In the genomic region with DNA sequence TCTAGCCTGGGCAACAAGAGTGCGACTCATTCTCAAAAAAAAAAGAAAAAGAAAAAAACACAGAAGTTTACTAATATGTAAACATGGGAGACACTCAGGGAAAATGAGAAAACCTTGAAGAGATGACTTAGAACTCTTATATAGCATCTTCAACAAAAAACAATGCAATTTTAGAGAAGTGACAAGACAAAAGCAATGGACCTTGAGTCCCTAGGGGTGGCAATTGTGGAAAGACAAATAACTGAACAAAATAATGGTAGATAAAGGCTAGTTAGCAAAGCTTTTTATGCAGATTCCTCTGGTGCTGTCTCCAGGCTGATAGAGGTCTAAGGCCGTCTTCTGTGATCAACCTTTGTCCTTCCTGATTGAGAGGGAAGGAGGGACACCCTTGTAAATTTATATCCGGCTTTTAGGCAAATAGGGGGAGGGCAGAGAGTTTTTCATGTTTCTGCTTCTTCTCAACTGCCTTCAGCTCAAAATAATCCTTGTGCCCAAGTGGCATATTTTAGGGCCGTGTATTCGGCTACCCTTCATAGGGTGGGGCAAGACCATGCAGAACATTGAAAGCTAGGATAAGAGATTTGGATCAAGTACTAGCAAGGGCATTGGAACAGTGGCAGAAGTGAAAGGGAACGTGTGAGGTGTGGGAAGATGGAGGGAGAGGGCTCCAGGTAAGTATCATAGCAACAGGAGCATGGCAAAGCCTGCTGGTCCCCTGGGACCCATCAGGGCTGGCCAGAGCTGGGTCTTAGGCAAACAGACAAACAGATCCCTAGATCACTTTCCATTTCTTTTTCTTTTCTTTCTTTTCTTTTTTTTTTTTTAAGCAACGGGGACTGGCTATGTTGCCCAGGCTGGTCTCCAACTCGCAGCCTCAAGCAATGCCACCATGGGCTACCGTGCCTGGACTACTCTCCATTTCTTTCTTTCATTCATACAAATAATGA, we compare ENCODE assay signal across 1 cellular context.
TF ChIP-seq lines count a peak whose summit lies in the region.

No MANE protein-coding gene starts in this region.

TF ChIP-seq in HepG2, 621 proteins besides CTCF, POLR2A, EP300 and RAD21 (continued from another document):
- TF ChIP-seq, protein P1, sequence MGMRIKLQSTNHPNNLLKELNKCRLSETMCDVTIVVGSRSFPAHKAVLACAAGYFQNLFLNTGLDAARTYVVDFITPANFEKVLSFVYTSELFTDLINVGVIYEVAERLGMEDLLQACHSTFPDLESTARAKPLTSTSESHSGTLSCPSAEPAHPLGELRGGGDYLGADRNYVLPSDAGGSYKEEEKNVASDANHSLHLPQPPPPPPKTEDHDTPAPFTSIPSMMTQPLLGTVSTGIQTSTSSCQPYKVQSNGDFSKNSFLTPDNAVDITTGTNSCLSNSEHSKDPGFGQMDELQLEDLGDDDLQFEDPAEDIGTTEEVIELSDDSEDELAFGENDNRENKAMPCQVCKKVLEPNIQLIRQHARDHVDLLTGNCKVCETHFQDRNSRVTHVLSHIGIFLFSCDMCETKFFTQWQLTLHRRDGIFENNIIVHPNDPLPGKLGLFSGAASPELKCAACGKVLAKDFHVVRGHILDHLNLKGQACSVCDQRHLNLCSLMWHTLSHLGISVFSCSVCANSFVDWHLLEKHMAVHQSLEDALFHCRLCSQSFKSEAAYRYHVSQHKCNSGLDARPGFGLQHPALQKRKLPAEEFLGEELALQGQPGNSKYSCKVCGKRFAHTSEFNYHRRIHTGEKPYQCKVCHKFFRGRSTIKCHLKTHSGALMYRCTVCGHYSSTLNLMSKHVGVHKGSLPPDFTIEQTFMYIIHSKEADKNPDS (CRISPR knock-in tag; IDR thresholded peaks at IDR 0.05): 0 out of 2 replicates have a peak, but pooled peaks have one; percentile 3
- peak; percentile 5; the same call in 1 of the 2 replicates for TF ChIP-seq AKAP8 (CRISPR knock-in tag; IDR thresholded peaks at IDR 0.05)
- no peak for TF ChIP-seq PHF8 (CRISPR knock-in tag; IDR thresholded peaks at IDR 0.05)
- TF ChIP-seq, protein P2, sequence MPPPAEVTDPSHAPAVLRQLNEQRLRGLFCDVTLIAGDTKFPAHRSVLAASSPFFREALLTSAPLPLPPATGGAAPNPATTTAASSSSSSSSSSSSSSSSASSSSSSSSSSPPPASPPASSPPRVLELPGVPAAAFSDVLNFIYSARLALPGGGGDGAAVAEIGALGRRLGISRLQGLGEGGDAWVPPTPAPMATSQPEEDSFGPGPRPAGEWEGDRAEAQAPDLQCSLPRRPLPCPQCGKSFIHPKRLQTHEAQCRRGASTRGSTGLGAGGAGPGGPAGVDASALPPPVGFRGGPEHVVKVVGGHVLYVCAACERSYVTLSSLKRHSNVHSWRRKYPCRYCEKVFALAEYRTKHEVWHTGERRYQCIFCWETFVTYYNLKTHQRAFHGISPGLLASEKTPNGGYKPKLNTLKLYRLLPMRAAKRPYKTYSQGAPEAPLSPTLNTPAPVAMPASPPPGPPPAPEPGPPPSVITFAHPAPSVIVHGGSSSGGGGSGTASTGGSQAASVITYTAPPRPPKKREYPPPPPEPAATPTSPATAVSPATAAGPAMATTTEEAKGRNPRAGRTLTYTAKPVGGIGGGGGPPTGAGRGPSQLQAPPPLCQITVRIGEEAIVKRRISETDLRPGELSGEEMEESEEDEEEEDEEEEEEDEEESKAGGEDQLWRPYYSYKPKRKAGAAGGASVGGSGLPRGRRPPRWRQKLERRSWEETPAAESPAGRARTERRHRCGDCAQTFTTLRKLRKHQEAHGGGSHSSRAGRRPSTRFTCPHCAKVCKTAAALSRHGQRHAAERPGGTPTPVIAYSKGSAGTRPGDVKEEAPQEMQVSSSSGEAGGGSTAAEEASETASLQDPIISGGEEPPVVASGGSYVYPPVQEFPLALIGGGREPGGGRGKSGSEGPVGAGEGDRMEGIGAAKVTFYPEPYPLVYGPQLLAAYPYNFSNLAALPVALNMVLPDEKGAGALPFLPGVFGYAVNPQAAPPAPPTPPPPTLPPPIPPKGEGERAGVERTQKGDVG (CRISPR knock-in tag; IDR thresholded peaks at IDR 0.05; ENCODE audit: borderline replicate concordance): no peak
- TF ChIP-seq FOXC1 (CRISPR knock-in tag; IDR thresholded peaks at IDR 0.05; ENCODE audit: borderline replicate concordance): peak; percentile 12; the same call in 1 of the 2 replicates
- no peak for TF ChIP-seq SMAD1 (CRISPR knock-in tag; IDR thresholded peaks at IDR 0.05; ENCODE audit: borderline replicate concordance, low read depth)
- TF ChIP-seq, protein P3, sequence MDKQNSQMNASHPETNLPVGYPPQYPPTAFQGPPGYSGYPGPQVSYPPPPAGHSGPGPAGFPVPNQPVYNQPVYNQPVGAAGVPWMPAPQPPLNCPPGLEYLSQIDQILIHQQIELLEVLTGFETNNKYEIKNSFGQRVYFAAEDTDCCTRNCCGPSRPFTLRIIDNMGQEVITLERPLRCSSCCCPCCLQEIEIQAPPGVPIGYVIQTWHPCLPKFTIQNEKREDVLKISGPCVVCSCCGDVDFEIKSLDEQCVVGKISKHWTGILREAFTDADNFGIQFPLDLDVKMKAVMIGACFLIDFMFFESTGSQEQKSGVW (CRISPR knock-in tag; IDR thresholded peaks at IDR 0.05; ENCODE audit: borderline replicate concordance): no peak
- no peak for TF ChIP-seq ZNF614 (CRISPR knock-in tag; IDR thresholded peaks at IDR 0.05; ENCODE audit: borderline replicate concordance)
- no peak for TF ChIP-seq BCLAF1 (IDR thresholded peaks at IDR 0.05)
- 0 out of 2 replicates have a peak, but pooled peaks have one; percentile 3 for TF ChIP-seq ZNF362 (CRISPR knock-in tag; IDR thresholded peaks at IDR 0.05; ENCODE audit: borderline replicate concordance)
- TF ChIP-seq MIER3 (CRISPR knock-in tag; IDR thresholded peaks at IDR 0.05; ENCODE audit: borderline replicate concordance): no peak
- TF ChIP-seq ZNF205 (CRISPR knock-in tag; IDR thresholded peaks at IDR 0.05): no peak
- no peak for TF ChIP-seq PITX1 (CRISPR knock-in tag; IDR thresholded peaks at IDR 0.05)
- TF ChIP-seq, protein P4, sequence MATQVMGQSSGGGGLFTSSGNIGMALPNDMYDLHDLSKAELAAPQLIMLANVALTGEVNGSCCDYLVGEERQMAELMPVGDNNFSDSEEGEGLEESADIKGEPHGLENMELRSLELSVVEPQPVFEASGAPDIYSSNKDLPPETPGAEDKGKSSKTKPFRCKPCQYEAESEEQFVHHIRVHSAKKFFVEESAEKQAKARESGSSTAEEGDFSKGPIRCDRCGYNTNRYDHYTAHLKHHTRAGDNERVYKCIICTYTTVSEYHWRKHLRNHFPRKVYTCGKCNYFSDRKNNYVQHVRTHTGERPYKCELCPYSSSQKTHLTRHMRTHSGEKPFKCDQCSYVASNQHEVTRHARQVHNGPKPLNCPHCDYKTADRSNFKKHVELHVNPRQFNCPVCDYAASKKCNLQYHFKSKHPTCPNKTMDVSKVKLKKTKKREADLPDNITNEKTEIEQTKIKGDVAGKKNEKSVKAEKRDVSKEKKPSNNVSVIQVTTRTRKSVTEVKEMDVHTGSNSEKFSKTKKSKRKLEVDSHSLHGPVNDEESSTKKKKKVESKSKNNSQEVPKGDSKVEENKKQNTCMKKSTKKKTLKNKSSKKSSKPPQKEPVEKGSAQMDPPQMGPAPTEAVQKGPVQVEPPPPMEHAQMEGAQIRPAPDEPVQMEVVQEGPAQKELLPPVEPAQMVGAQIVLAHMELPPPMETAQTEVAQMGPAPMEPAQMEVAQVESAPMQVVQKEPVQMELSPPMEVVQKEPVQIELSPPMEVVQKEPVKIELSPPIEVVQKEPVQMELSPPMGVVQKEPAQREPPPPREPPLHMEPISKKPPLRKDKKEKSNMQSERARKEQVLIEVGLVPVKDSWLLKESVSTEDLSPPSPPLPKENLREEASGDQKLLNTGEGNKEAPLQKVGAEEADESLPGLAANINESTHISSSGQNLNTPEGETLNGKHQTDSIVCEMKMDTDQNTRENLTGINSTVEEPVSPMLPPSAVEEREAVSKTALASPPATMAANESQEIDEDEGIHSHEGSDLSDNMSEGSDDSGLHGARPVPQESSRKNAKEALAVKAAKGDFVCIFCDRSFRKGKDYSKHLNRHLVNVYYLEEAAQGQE (IDR thresholded peaks at IDR 0.05; ENCODE audit: borderline replicate concordance in 1 of 2, low read depth in 1 of 2, low read length in 2 of 2): no peak
TF ChIP-seq in HepG2: peak in this region for 4.
